In the genomic region with DNA sequence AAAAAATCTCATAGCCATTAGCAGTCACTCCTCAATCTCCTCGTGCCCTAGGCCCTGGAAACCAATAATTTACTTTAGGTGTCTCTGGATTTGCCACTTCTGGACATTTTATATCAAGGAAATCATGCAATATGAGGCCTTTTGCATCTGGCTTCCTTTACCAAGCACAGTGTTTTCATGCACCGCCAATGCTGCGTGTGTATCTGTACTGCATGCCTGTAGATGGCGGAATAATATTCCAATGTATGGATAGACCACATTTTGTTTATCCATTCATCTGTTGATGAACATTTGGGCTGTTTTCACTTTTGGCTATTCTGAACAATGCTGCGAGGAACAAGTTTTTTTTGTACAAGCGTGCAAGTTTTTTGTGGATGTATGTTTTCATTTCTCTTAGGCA, we compare ENCODE assay signal across 33 cellular contexts.
"Had no signal": no experiment of that assay in that cellular context is flagged by ENCODE, and none has a peak within 500 bp of the region (broad histone marks: within the 10 kb centered on the region; RNA-seq: fewer than 3 reads in every experiment).

No MANE protein-coding gene starts in this region.

- H3K27me3 Mint-ChIP-seq: activated B cell treated with CpG ODN at 0.5 μM for 24 hours; activated CD8-positive, alpha-beta T cell treated with anti-CD3 and anti-CD28 coated beads for 36 hours; activated naive CD8-positive, alpha-beta T cell treated with anti-CD3 and anti-CD28 coated beads, Interleukin-2, amount 10 ng/mL, durations not matched to agents 7 days and 5 days; activated T-helper 17 cell treated with anti-CD3 and anti-CD28 coated beads, Interleukin-2, amount 50 U/mL, for 72 hours; brain; dendritic cell treated with granulocyte-macrophage colony-stimulating factor and Interleukin-4, amounts not matched to agents 40 ng/mL and 50 ng/mL, for 4 days; T-helper 17 cell had no signal

- FAIRE-seq: frontal cortex had no signal

- H3K9me3 ChIP-seq: ascending aorta, breast epithelium had no signal

- ATAC-seq: activated CD4-positive, CD25-positive, alpha-beta regulatory T cell treated with anti-CD3 and anti-CD28 coated beads, Interleukin-2, amount 50 U/mL, for 24 hours; activated CD8-positive, alpha-beta T cell treated with anti-CD3 and anti-CD28 coated beads for 36 hours; activated T-cell treated with anti-CD3 and anti-CD28 coated beads, Interleukin-2, amount 50 U/mL, for 4 hours; activated T-helper 17 cell treated with anti-CD3 and anti-CD28 coated beads, Interleukin-2, amount 50 U/mL, for 72 hours; esophagus mucosa; T-helper 17 cell had no signal

- H3K27me3 ChIP-seq: ascending aorta, breast epithelium, cardiac muscle cell, dorsolateral prefrontal cortex had no signal

- H3K27ac ChIP-seq: ascending aorta, breast epithelium, cardiac muscle cell, coronary artery, dorsolateral prefrontal cortex, WERI-Rb-1 had no signal

- H3K4me1 ChIP-seq: ascending aorta, breast epithelium had no signal

- H3K4me3 Mint-ChIP-seq: activated B cell treated with CpG ODN at 0.5 μM for 24 hours; activated CD8-positive, alpha-beta T cell treated with anti-CD3 and anti-CD28 coated beads for 36 hours; activated naive CD8-positive, alpha-beta T cell treated with anti-CD3 and anti-CD28 coated beads, Interleukin-2, amount 10 ng/mL, durations not matched to agents 7 days and 5 days; activated T-cell treated with anti-CD3 and anti-CD28 coated beads, Interleukin-2, amount 50 U/mL, for 4 hours; activated T-helper 17 cell treated with anti-CD3 and anti-CD28 coated beads, Interleukin-2, amount 50 U/mL, for 72 hours; brain; dendritic cell treated with granulocyte-macrophage colony-stimulating factor and Interleukin-4, amounts not matched to agents 40 ng/mL and 50 ng/mL, for 4 days; endodermal cell; T-helper 17 cell; T-helper 2 cell treated with Interferon-gamma antibody and Interleukin-4, amounts not matched to agents 5 μg/mL and 100 μg/mL, for 36 hours had no signal

- H3K27ac Mint-ChIP-seq: activated B cell treated with CpG ODN at 0.5 μM for 24 hours; activated naive CD8-positive, alpha-beta T cell treated with anti-CD3 and anti-CD28 coated beads, Interleukin-2, amount 10 ng/mL, durations not matched to agents 7 days and 5 days; activated T-helper 17 cell treated with anti-CD3 and anti-CD28 coated beads, Interleukin-2, amount 50 U/mL, for 72 hours; brain; dendritic cell treated with granulocyte-macrophage colony-stimulating factor and Interleukin-4, amounts not matched to agents 40 ng/mL and 50 ng/mL, for 4 days; endodermal cell; T-helper 17 cell; T-helper 2 cell treated with Interferon-gamma antibody and Interleukin-4, amounts not matched to agents 5 μg/mL and 100 μg/mL, for 36 hours had no signal

- H3K4me3 ChIP-seq: ascending aorta, breast epithelium, cardiac muscle cell, coronary artery, dorsolateral prefrontal cortex had no signal

- DNase-seq: activated B cell treated with CpG ODN at 0.5 μM for 24 hours; activated CD4-positive, alpha-beta T cell treated with anti-CD3 and anti-CD28 coated beads for 48 hours; activated CD4-positive, alpha-beta T cell treated with anti-CD3 and anti-CD28 coated beads, Interleukin-2, amount 50 U/mL, for 1 hour; activated CD4-positive, alpha-beta T cell treated with anti-CD3 and anti-CD28 coated beads, Interleukin-2, amount 50 U/mL, for 48 hours; activated CD8-positive, alpha-beta memory T cell treated with anti-CD3 and anti-CD28 coated beads for 24 hours; activated CD8-positive, alpha-beta T cell treated with anti-CD3 and anti-CD28 coated beads for 36 hours; activated effector memory CD4-positive, alpha-beta T cell treated with Interleukin-2 at 50 U/mL for 16 hours; activated gamma-delta T cell treated with Interleukin-2 at 50 U/mL for 16 hours; activated naive CD4-positive, alpha-beta T cell treated with anti-CD3 and anti-CD28 coated beads, Interleukin-2, amount 50 U/mL, for 16 hours; activated naive CD4-positive, alpha-beta T cell treated with Interleukin-2 at 50 U/mL for 16 hours; activated naive CD8-positive, alpha-beta T cell treated with anti-CD3 and anti-CD28 coated beads, Interleukin-2, amount 10 ng/mL, durations not matched to agents 7 days and 5 days; activated T-cell treated with anti-CD3 and anti-CD28 coated beads, Interleukin-2, amount 50 U/mL, for 4 hours; central memory CD4-positive, alpha-beta T cell; cerebellar nuclear complex; dorsolateral prefrontal cortex; effector memory CD4-positive, alpha-beta T cell; endodermal cell; foreskin fibroblast; T-helper 1 cell; T-helper 17 cell; T1000; WERI-Rb-1 had no signal

- H3K9me3 Mint-ChIP-seq: activated B cell treated with CpG ODN at 0.5 μM for 24 hours; activated T-cell treated with anti-CD3 and anti-CD28 coated beads, Interleukin-2, amount 50 U/mL, for 4 hours; activated T-helper 17 cell treated with anti-CD3 and anti-CD28 coated beads, Interleukin-2, amount 50 U/mL, for 72 hours; dendritic cell treated with granulocyte-macrophage colony-stimulating factor and Interleukin-4, amounts not matched to agents 40 ng/mL and 50 ng/mL, for 4 days; T-helper 2 cell treated with Interferon-gamma antibody and Interleukin-4, amounts not matched to agents 5 μg/mL and 100 μg/mL, for 36 hours had no signal

- H3K36me3 ChIP-seq: ascending aorta, breast epithelium, cardiac muscle cell, WERI-Rb-1 had no signal
